In the genomic region with DNA sequence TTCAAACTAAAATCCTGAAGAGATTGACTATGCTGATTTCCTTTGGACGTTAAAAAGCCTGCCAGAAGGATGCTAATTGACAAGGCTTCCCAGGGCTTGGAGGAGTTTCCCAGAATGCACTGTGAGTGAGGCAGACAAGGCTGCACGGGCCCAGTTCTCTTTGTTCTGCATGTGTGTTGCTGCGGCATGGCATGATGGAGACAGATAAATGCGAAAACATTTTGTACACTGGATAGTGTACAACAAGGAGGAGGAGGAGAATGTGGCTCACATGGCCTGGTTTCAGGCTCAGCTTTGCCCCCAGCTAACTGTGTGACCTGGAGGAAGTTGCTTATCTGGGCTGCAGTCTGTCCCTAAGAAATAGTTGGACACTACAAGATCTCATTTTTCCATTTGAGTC, we compare ENCODE assay signal across 1 cellular context.
TF ChIP-seq lines count a peak whose summit lies in the region.

No MANE protein-coding gene starts in this region.

TF ChIP-seq in SK-N-SH, 30 proteins besides CTCF, POLR2A, EP300 and RAD21 (continued from another document):
- TF ChIP-seq, protein P1, sequence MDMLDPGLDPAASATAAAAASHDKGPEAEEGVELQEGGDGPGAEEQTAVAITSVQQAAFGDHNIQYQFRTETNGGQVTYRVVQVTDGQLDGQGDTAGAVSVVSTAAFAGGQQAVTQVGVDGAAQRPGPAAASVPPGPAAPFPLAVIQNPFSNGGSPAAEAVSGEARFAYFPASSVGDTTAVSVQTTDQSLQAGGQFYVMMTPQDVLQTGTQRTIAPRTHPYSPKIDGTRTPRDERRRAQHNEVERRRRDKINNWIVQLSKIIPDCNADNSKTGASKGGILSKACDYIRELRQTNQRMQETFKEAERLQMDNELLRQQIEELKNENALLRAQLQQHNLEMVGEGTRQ (IDR thresholded peaks at IDR 0.05; ENCODE audit: borderline replicate concordance, low read depth, low read length) = no peak
- TF ChIP-seq, protein P2, sequence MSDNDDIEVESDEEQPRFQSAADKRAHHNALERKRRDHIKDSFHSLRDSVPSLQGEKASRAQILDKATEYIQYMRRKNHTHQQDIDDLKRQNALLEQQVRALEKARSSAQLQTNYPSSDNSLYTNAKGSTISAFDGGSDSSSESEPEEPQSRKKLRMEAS (IDR thresholded peaks at IDR 0.05; ENCODE audit: low read depth) = no peak
- TF ChIP-seq, protein P3, sequence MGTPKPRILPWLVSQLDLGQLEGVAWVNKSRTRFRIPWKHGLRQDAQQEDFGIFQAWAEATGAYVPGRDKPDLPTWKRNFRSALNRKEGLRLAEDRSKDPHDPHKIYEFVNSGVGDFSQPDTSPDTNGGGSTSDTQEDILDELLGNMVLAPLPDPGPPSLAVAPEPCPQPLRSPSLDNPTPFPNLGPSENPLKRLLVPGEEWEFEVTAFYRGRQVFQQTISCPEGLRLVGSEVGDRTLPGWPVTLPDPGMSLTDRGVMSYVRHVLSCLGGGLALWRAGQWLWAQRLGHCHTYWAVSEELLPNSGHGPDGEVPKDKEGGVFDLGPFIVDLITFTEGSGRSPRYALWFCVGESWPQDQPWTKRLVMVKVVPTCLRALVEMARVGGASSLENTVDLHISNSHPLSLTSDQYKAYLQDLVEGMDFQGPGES (IDR thresholded peaks at IDR 0.05; ENCODE audit: low read depth, low read length) = no peak
- TF ChIP-seq NRF1 (IDR thresholded peaks at IDR 0.05; ENCODE audit: low read depth, low read length) (no peak), GABPA (IDR thresholded peaks at IDR 0.05; ENCODE audit: low read depth) (no peak), POLR2AphosphoS5 (IDR thresholded peaks at IDR 0.05; ENCODE audit: low read depth, low read length) (no peak)
